8 cellular contexts compared by ENCODE assay signal in the genomic region with DNA sequence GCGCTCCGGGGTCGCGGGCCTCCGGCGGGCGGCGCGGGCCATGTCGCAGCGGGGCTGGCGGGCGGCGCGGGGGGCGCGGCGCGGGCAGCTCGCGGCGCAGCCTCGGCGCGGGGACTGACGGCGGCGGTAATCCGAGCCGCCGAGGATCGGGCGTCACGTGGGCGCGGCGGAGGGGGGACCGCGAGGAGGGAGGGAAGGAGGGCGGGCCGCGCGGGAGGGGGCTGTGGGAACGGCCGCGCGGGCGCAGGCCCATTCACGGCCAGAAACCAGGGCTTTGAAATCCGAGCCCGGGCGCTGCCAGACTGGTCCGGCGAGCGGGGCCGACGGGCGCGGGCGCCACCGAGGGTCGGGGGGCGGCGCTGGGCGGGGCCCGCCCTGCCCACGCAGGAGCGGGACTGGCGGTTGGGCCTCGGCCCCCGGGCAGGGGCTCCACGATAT. TPM values are rescaled to one million over a fixed set of nuclear protein-coding genes. Genes with fewer than 3 reads are reported as not detected.
DNase-seq lines count a peak whose midpoint lies in the region; ATAC-seq and TF ChIP-seq lines count a peak whose summit lies in the region.

A gene with protein sequence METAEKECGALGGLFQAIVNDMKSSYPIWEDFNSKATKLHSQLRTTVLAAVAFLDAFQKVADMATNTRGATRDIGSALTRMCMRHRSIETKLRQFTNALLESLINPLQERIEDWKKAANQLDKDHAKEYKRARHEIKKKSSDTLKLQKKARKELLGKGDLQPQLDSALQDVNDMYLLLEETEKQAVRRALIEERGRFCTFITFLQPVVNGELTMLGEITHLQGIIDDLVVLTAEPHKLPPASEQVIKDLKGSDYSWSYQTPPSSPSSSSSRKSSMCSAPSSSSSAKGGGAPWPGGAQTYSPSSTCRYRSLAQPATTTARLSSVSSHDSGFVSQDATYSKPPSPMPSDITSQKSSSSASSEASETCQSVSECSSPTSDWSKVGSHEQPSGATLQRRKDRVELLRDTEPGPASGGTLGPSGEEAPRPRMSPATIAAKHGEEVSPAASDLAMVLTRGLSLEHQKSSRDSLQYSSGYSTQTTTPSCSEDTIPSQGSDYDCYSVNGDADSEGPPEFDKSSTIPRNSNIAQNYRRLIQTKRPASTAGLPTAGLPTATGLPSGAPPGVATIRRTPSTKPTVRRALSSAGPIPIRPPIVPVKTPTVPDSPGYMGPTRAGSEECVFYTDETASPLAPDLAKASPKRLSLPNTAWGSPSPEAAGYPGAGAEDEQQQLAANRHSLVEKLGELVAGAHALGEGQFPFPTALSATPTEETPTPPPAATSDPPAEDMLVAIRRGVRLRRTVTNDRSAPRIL (minus strand): TSS at position 116 of the 438 bp plus-strand sequence. CDS start 262 bp downstream, outside the sequence.

- TF ChIP-seq CTCF in C4-2B (conservative IDR thresholded peaks at IDR 0.05) (no peak), OCI-LY1 (IDR thresholded peaks at IDR 0.05; ENCODE audit: low read length) (no peak), brain microvascular endothelial cell (IDR thresholded peaks at IDR 0.05; ENCODE audit: low read depth, low read length, missing control alignments) (no peak), hepatocyte (IDR thresholded peaks at IDR 0.05; ENCODE audit: poor library complexity) (no peak), psoas muscle (IDR thresholded peaks at IDR 0.05) (no peak)

- no peaks in the 10 kb centered on the region for H3F3A ChIP-seq in OCI-LY1 (ENCODE audit: insufficient read depth, low read length)

- H3K4me2 ChIP-seq in OCI-LY1 (ENCODE audit: low read length) (peak within 1 kb of the TSS; percentile 34; the same call in 1 of the 2 replicates), hepatocyte (peak within 1 kb of the TSS; percentile 94)

- H3K36me3 ChIP-seq in OCI-LY1 (ENCODE audit: insufficient read depth, low read length) (no peaks in the 10 kb centered on the region), brain microvascular endothelial cell (replicated peaks) (no peaks in the 10 kb centered on the region), hepatocyte (replicated peaks; ENCODE audit: insufficient read depth, low read depth) (no peaks in the 10 kb centered on the region), psoas muscle (ENCODE audit: insufficient read depth in 1 of 2, low read depth in 1 of 2) (peaks cover 0 to 12% of the 10 kb centered on the region in 2 donors)

- H3K9me2 ChIP-seq in OCI-LY1 (ENCODE audit: low read depth, low read length) (no peaks in the 10 kb centered on the region), hepatocyte (replicated peaks; ENCODE audit: insufficient read depth) (no peaks in the 10 kb centered on the region)

- H3K9me3 ChIP-seq in OCI-LY1 (ENCODE audit: low read length) = no peaks in the 10 kb centered on the region
- no peaks in the 10 kb centered on the region for H3K9me3 ChIP-seq in hepatocyte (ENCODE audit: low read depth)
- no peaks in the 10 kb centered on the region for H3K9me3 ChIP-seq in psoas muscle

- peak; percentile 93 for DNase-seq in HEK293T (ENCODE audit: extremely low spot score)
- DNase-seq in brain microvascular endothelial cell = peak; percentile 48
- DNase-seq in hepatocyte (ENCODE audit: low spot score) = peak; percentile 95
- DNase-seq in psoas muscle = peak; percentile 89 to 94

- H3K27ac ChIP-seq in C4-2B = peak within 1 kb of the TSS; percentile 81
- H3K27ac ChIP-seq in OCI-LY1 (ENCODE audit: low read depth, low read length, poor library complexity, severe bottlenecking) = no peak within 1 kb of the TSS
- no peak within 1 kb of the TSS for H3K27ac ChIP-seq in brain microvascular endothelial cell
- H3K27ac ChIP-seq in hepatocyte = peak within 1 kb of the TSS; percentile 93
- H3K27ac ChIP-seq in psoas muscle = peak within 1 kb of the TSS; percentile 86

- in situ Hi-C loops in brain microvascular endothelial cell (cut with HindIII; ENCODE audit: low pct_ligation_motif_present, low sequenced_read_pairs) = no loop called here

- intact Hi-C loops in psoas muscle (cut with DNase I) = no loop called here

- H3K4me3 ChIP-seq in OCI-LY1 (ENCODE audit: low read depth, low read length, poor library complexity, severe bottlenecking) (peak within 1 kb of the TSS; percentile 35), brain microvascular endothelial cell (ENCODE audit: low read depth, low read length) (peak within 1 kb of the TSS; percentile 75), hepatocyte (peak within 1 kb of the TSS; percentile 82), psoas muscle (peak within 1 kb of the TSS; percentile 91)

- no peaks in the 10 kb centered on the region for H4K20me1 ChIP-seq in OCI-LY1 (ENCODE audit: insufficient read depth, low read length)
- peaks cover 37% of the 10 kb centered on the region for H4K20me1 ChIP-seq in hepatocyte (ENCODE audit: insufficient read depth, poor library complexity, severe bottlenecking)

- H3K79me2 ChIP-seq in OCI-LY1 (ENCODE audit: insufficient read depth, low read length) (no peaks in the 10 kb centered on the region), hepatocyte (peaks cover 44% of the 10 kb centered on the region)

- H2AFZ ChIP-seq in OCI-LY1 (ENCODE audit: low read length) = no peak within 1 kb of the TSS
- H2AFZ ChIP-seq in hepatocyte = no peak within 1 kb of the TSS

- CTCF ChIA-PET in HEK293T (lab: Yijun Ruan, JAX) = no interaction called here

- H3K27me3 ChIP-seq in OCI-LY1 (ENCODE audit: insufficient read depth, low read length) (no peaks in the 10 kb centered on the region), brain microvascular endothelial cell (replicated peaks) (no peaks in the 10 kb centered on the region), hepatocyte (no peaks in the 10 kb centered on the region), psoas muscle (ENCODE audit: insufficient read depth in 3 of 3, low read length in 2 of 3) (no peaks in the 10 kb centered on the region)

- H3K9ac ChIP-seq in OCI-LY1 (ENCODE audit: low read length) = no peak within 1 kb of the TSS

- POLR2A ChIA-PET in HEK293T (lab: Yijun Ruan, JAX) = no interaction called here

- WGBS in hepatocyte (ENCODE audit: low lambda C conversion rate, missing lambda C conversion rate) = 0% methylated on average over 14 of the region's 72 CpGs
- WGBS in psoas muscle, 3 donors = 1 to 2% (median 1%) methylated on average over 26 to 72 of the region's 72 CpGs

- ATAC-seq in psoas muscle = peak; percentile 69 to 72 (median 72)
- ATAC-seq in GM19023 (IDR thresholded peaks at IDR 0.05; ENCODE audit: unreplicated experiment) = no peak
- no peak for ATAC-seq in GM19467 (IDR thresholded peaks at IDR 0.05; ENCODE audit: unreplicated experiment)

- H3K4me1 ChIP-seq in OCI-LY1 (ENCODE audit: insufficient read depth, low read length, severe bottlenecking) (no peaks in the 10 kb centered on the region), hepatocyte (ENCODE audit: insufficient read depth) (peaks cover 74% of the 10 kb centered on the region), psoas muscle (peaks cover 83% of the 10 kb centered on the region)

TF ChIP-seq in HEK293T, 16 proteins besides CTCF, POLR2A, EP300 and RAD21:
- no peak for TF ChIP-seq TARDBP (IDR thresholded peaks at IDR 0.05)
- no peak for TF ChIP-seq ZNF384 (IDR thresholded peaks at IDR 0.05)
- 0 out of 2 replicates have a peak, but pooled peaks have one; percentile 13 for TF ChIP-seq LEF1 (IDR thresholded peaks at IDR 0.05; ENCODE audit: borderline replicate concordance)

RNA-seq across cellular contexts. Expression of the gene that starts here (rescaled TPM):
- total RNA-seq in hepatocyte (16.1 and 19.6 TPM in 2 replicates), psoas muscle (100 to 1,000 TPM; 104 to 166 (median 110) TPM)
- polyA plus RNA-seq in hepatocyte (10.4 and 16.5 TPM in 2 replicates), psoas muscle (100 to 1,000 TPM in 1 of 3 donors, 10 to 100 TPM in 2; 50.0 to 120 (median 94.3) TPM)

Comparison
In these comparisons a context has a peak if more than half of its experiments do, and no peak if none do; other contexts are left out.
1. H3K27ac ChIP-seq: peak in C4-2B (single experiment), hepatocyte (single experiment) and psoas muscle (single experiment); none in OCI-LY1 (single experiment) and brain microvascular endothelial cell (single experiment).
2. H3K4me3 ChIP-seq: peak in every context shown above with its lines; median percentile 91 in psoas muscle; 82 in hepatocyte; 75 in brain microvascular endothelial cell; 35 in OCI-LY1.
3. ATAC-seq: peak in psoas muscle (4 of 4); none in GM19023 (single experiment) and GM19467 (single experiment).
4. Peak in every context shown above with its lines, with median percentiles within 50 percentile points of each other: DNase-seq.